1 cellular context compared by ENCODE assay signal in the genomic region with DNA sequence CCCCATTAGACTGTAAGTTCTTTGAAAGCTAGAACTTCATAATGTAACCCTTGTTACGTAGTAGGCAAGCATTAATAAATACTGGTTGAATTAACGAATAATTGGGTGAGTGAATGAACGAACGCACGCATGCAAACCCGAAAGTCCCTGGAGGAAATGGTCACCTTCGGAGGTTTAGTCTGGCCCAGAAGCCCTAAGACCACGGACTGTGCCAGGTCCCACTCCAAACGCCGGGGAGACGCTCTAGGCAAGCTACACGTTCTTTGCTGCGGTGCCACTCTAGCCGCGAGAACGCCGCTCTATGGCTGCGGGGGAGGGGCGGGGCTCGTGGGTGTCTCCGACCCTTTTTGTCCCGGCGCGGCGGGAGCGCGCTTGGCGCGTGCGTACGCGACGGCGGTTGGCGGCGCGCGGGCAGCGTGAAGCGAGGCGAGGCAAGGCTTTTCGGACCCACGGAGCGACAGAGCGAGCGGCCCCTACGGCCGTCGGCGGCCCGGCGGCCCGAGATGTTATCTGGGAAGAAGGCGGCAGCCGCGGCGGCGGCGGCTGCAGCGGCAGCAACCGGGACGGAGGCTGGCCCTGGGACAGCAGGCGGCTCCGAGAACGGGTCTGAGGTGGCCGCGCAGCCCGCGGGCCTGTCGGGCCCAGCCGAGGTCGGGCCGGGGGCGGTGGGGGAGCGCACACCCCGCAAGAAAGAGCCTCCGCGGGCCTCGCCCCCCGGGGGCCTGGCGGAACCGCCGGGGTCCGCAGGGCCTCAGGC.
TF ChIP-seq lines count a peak whose summit lies in the region.

A gene (plus strand): TSS at position 375 of the 757 bp plus-strand sequence. CDS start 129 bp downstream, at position 504.

TF ChIP-seq in SK-N-SH, 30 proteins besides CTCF, POLR2A, EP300 and RAD21 (continued from another document):
- TF ChIP-seq, protein P1, sequence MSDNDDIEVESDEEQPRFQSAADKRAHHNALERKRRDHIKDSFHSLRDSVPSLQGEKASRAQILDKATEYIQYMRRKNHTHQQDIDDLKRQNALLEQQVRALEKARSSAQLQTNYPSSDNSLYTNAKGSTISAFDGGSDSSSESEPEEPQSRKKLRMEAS (IDR thresholded peaks at IDR 0.05; ENCODE audit: low read depth) = peak; percentile 98
- TF ChIP-seq POLR2AphosphoS5 (IDR thresholded peaks at IDR 0.05; ENCODE audit: low read depth, low read length) (peak; percentile 97), YY1 (IDR thresholded peaks at IDR 0.05; ENCODE audit: low read depth) (peak; percentile 70; the same call in 1 of the 2 replicates), GABPA (IDR thresholded peaks at IDR 0.05; ENCODE audit: low read depth) (peak; percentile 63), NFIC (IDR thresholded peaks at IDR 0.05; ENCODE audit: borderline replicate concordance) (peak; percentile 62; the same call in 1 of the 2 replicates), SMC3 (IDR thresholded peaks at IDR 0.05; ENCODE audit: low read depth, low read length) (no peak; the same call in 1 of the 2 replicates), CHD2 (IDR thresholded peaks at IDR 0.05; ENCODE audit: low read length, partially characterized antibody) (peak; percentile 96), GATA2 (CRISPR knock-in tag; IDR thresholded peaks at IDR 0.05) (no peak), FOXM1 (IDR thresholded peaks at IDR 0.05; ENCODE audit: low read depth) (no peak; the same call in 1 of the 2 replicates), FOXJ3 (CRISPR knock-in tag; IDR thresholded peaks at IDR 0.05) (no peak), MXI1 (IDR thresholded peaks at IDR 0.05; ENCODE audit: low read depth, low read length) (peak; percentile 93), ELF1 (IDR thresholded peaks at IDR 0.05) (0 out of 2 replicates have a peak, but pooled peaks have one; percentile 48), FOSL2 (IDR thresholded peaks at IDR 0.05; ENCODE audit: borderline replicate concordance, low read depth) (0 out of 2 replicates have a peak, but pooled peaks have one; percentile 12), TCF12 (IDR thresholded peaks at IDR 0.05) (peak; percentile 60; the same call in 1 of the 2 replicates), RCOR1 (IDR thresholded peaks at IDR 0.05; ENCODE audit: low read length) (peak; percentile 78)
- TF ChIP-seq, protein P2, sequence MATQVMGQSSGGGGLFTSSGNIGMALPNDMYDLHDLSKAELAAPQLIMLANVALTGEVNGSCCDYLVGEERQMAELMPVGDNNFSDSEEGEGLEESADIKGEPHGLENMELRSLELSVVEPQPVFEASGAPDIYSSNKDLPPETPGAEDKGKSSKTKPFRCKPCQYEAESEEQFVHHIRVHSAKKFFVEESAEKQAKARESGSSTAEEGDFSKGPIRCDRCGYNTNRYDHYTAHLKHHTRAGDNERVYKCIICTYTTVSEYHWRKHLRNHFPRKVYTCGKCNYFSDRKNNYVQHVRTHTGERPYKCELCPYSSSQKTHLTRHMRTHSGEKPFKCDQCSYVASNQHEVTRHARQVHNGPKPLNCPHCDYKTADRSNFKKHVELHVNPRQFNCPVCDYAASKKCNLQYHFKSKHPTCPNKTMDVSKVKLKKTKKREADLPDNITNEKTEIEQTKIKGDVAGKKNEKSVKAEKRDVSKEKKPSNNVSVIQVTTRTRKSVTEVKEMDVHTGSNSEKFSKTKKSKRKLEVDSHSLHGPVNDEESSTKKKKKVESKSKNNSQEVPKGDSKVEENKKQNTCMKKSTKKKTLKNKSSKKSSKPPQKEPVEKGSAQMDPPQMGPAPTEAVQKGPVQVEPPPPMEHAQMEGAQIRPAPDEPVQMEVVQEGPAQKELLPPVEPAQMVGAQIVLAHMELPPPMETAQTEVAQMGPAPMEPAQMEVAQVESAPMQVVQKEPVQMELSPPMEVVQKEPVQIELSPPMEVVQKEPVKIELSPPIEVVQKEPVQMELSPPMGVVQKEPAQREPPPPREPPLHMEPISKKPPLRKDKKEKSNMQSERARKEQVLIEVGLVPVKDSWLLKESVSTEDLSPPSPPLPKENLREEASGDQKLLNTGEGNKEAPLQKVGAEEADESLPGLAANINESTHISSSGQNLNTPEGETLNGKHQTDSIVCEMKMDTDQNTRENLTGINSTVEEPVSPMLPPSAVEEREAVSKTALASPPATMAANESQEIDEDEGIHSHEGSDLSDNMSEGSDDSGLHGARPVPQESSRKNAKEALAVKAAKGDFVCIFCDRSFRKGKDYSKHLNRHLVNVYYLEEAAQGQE (IDR thresholded peaks at IDR 0.05; ENCODE audit: low read depth, low read length) = peak; percentile 56
